Comparison of ENCODE assay signal across 24 cellular contexts in genomic region chr16:78284957-78285434, GRCh38.
A peak's percentile ranks its signal among the peaks of the same experiment; 100 is the strongest.
DNase-seq lines count a peak whose midpoint lies in the region; ATAC-seq, FAIRE-seq and TF ChIP-seq lines count a peak whose summit lies in the region.
"Had no signal": no experiment of that assay in that cellular context is flagged by ENCODE, and none has a peak within 500 bp of the region (broad histone marks: within the 10 kb centered on the region; RNA-seq: fewer than 3 reads in every experiment).

No MANE protein-coding gene starts in this region.

- FAIRE-seq in HepG2 (lab: Jason Lieb, UNC) (peak; percentile 60), GM12891 (lab: Jason Lieb, UNC) (no peak)
- FAIRE-seq: G401.6, GM19239, RCC 7860 had no signal

- H3K36me3 Mint-ChIP-seq in progenitor cell of endocrine pancreas (ENCODE audit: insufficient read depth), result peaks cover 3% of the 10 kb centered on the region

- peak; percentile 32 for DNase-seq in HuH-7.5 (ENCODE audit: low spot score)
- DNase-seq in HepG2 (ENCODE audit: low spot score), result peak; percentile 85
- DNase-seq in progenitor cell of endocrine pancreas (ENCODE audit: low spot score, unreplicated experiment), result no peak
- DNase-seq in GM12891 (ENCODE audit: insufficient read length, low spot score), result no peak
- no peak for DNase-seq in GM10248 (ENCODE audit: extremely low spot score)
- DNase-seq: CD4-positive, alpha-beta memory T cell; IMR-90; NCI-H1092 treated with DMSO at 0.1 percent for 48 hours; NCI-H2029 treated with DMSO at 0.1 percent for 48 hours; NCI-H2171; NCI-H345; NCI-H526; OCI-M1 had no signal

- peaks cover 17% of the 10 kb centered on the region for H3K4me1 Mint-ChIP-seq in progenitor cell of endocrine pancreas (ENCODE audit: low read depth)

- ATAC-seq in HepG2, result peak; percentile 92
- no peak for ATAC-seq in GM19035 (IDR thresholded peaks at IDR 0.05; ENCODE audit: unreplicated experiment)
- no peak for ATAC-seq in HG03095 (IDR thresholded peaks at IDR 0.05; ENCODE audit: unreplicated experiment)

- no peaks in the 10 kb centered on the region for H3K79me2 ChIP-seq in ACC112 (ENCODE audit: control insufficient read depth, insufficient read depth, low read length, unreplicated experiment)
- no peaks in the 10 kb centered on the region for H3K79me2 ChIP-seq in HepG2 (ENCODE audit: insufficient read depth, low read length)

- H3K27me3 ChIP-seq in ACC112 (ENCODE audit: insufficient read depth, low read length) (no peaks in the 10 kb centered on the region), HepG2 (ENCODE audit: control insufficient read depth in 1 of 2, insufficient read depth in 2 of 2, low read length in 2 of 2) (no peaks in the 10 kb centered on the region)
- H3K27me3 ChIP-seq: BLaER1 treated with 17β-estradiol and CSF1 and Interleukin-3, amounts not matched to agents 10 nM and 100 nM; SJCRH30 had no signal

- BruUV-seq in HepG2 (replicated peaks; lab: Mats Ljungman, UMichigan), result no TSS peak

- no peak overlapping the region for H2AFZ ChIP-seq in ACC112 (ENCODE audit: low read length, unreplicated experiment)
- no peak overlapping the region for H2AFZ ChIP-seq in HepG2 (ENCODE audit: low read length)

- H3K27ac ChIP-seq in ACC112 (ENCODE audit: low read depth, low read length) (no peak overlapping the region), HepG2 (ENCODE audit: extremely low read length, insufficient read depth, low read length) (peak overlapping the region; percentile 49)
- H3K27ac ChIP-seq: 22Rv1; BLaER1 treated with 17β-estradiol and CSF1 and Interleukin-3, amounts not matched to agents 10 nM and 100 nM; HL-60; KMS-11; SJCRH30 had no signal

- H3K9me3 Mint-ChIP-seq in progenitor cell of endocrine pancreas (ENCODE audit: low read depth), result no peaks in the 10 kb centered on the region

- H3K36me3 ChIP-seq in ACC112 (ENCODE audit: insufficient read depth, low read length) (no peaks in the 10 kb centered on the region), HepG2 (replicated peaks in 1 of 2; ENCODE audit: control insufficient read depth in 1 of 2, insufficient read depth in 2 of 2, low read length in 2 of 2) (no peaks in the 10 kb centered on the region)
- H3K36me3 ChIP-seq: SJCRH30 had no signal

- TF ChIP-seq EP300 in HepG2 (IDR thresholded peaks at IDR 0.05; ENCODE audit: low read depth in 2 of 2, low read length in 2 of 2), result peak in 1 of 2 experiments; percentile 84; a peak in 2 of 4 replicates
- TF ChIP-seq EP300 in HepG2 (CRISPR knock-in tag; IDR thresholded peaks at IDR 0.05; ENCODE audit: borderline replicate concordance), result no peak; the same call in 1 of the 2 replicates

- peak overlapping the region; percentile 13; the same call in 1 of the 2 replicates for H3K4me2 ChIP-seq in HepG2 (ENCODE audit: low read depth, low read length)
- H3K4me2 ChIP-seq: BLaER1 treated with 17β-estradiol and CSF1 and Interleukin-3, amounts not matched to agents 10 nM and 100 nM; KMS-11 had no signal

- H3K4me1 ChIP-seq in ACC112 (ENCODE audit: control insufficient read depth, insufficient read depth, low read length, unreplicated experiment) (no peaks in the 10 kb centered on the region), HepG2 (ENCODE audit: insufficient read depth, low read length) (peaks cover 33% of the 10 kb centered on the region)
- H3K4me1 ChIP-seq: BLaER1 treated with 17β-estradiol and CSF1 and Interleukin-3, amounts not matched to agents 10 nM and 100 nM; SJCRH30 had no signal

- WGBS in HepG2 (ENCODE audit: low lambda C conversion rate), result 42% methylated on average over 3 of the region's 3 CpGs

- TF ChIP-seq POLR2A in HepG2 (IDR thresholded peaks at IDR 0.05; ENCODE audit: insufficient read depth in 1 of 2, low read depth in 2 of 2, low read length in 2 of 2) (no peak), GM12891 (IDR thresholded peaks at IDR 0.05; ENCODE audit: low read depth, low read length) (no peak)

- in situ Hi-C loops in HepG2 (cut with HindIII; ENCODE audit: extremely low pct_ligation_motif_present, low pct_unique_long_range_greater_than_20kb), result no loop called here

- H4K20me1 ChIP-seq in HepG2 (ENCODE audit: insufficient read depth, low read length), result no peaks in the 10 kb centered on the region
- H4K20me1 ChIP-seq: BLaER1 treated with 17β-estradiol and CSF1 and Interleukin-3, amounts not matched to agents 10 nM and 100 nM had no signal

- intact Hi-C loops in HepG2 (cut with micrococcal nuclease; ENCODE audit: unreplicated experiment), result loop anchor here (1.0 to 5.0 kb wide), 2 partner anchors 12 to 197 kb away; no protein-coding TSS in a partner anchor

- H3K9me3 ChIP-seq in HepG2 (ENCODE audit: low read length), result no peaks in the 10 kb centered on the region
- H3K9me3 ChIP-seq: BLaER1 treated with 17β-estradiol and CSF1 and Interleukin-3, amounts not matched to agents 10 nM and 100 nM; SJCRH30 had no signal

- H3K4me3 ChIP-seq in ACC112 (ENCODE audit: low read depth, low read length), result peak overlapping the region; percentile 56
- H3K4me3 ChIP-seq in HepG2 (replicated peaks in 1 of 3; ENCODE audit: insufficient read depth in 1 of 3, low read depth in 2 of 3, low read length in 3 of 3), result no peak overlapping the region
- H3K4me3 ChIP-seq: BLaER1 treated with 17β-estradiol and CSF1 and Interleukin-3, amounts not matched to agents 10 nM and 100 nM; SJCRH30 had no signal

- TF ChIP-seq CTCF in HepG2 (CRISPR knock-in tag; IDR thresholded peaks at IDR 0.05) (no peak), progenitor cell of endocrine pancreas (IDR thresholded peaks at IDR 0.05; ENCODE audit: unreplicated experiment) (no peak), GM10248 (IDR thresholded peaks at IDR 0.05; ENCODE audit: control extremely low read depth, extremely low read depth, low read depth, missing control alignments) (no peak)

- no peak overlapping the region for H3K4me3 Mint-ChIP-seq in progenitor cell of endocrine pancreas (ENCODE audit: low read depth)
- H3K4me3 Mint-ChIP-seq: CD4-positive, alpha-beta memory T cell had no signal

- no peaks in the 10 kb centered on the region for H3K27me3 Mint-ChIP-seq in progenitor cell of endocrine pancreas
- H3K27me3 Mint-ChIP-seq: CD4-positive, alpha-beta memory T cell had no signal

- H3K27ac Mint-ChIP-seq in progenitor cell of endocrine pancreas, result peak overlapping the region; percentile 35
- H3K27ac Mint-ChIP-seq: CD4-positive, alpha-beta memory T cell had no signal

- TF ChIP-seq RAD21 in HepG2 (CRISPR knock-in tag; IDR thresholded peaks at IDR 0.05), result no peak

- POLR2A ChIA-PET in HepG2 (lab: Yijun Ruan, JAX), result interaction anchor here (1.1 to 1.4 kb wide), 4 partner anchors 8 to 221 kb away, joined by 4 to 12 read pairs (median 6); no protein-coding TSS in a partner anchor
- POLR2A ChIA-PET in GM10248 (lab: Yijun Ruan, JAX), result interaction anchor here (0.6 kb wide), 1 partner anchor 19 kb away, joined by 3 read pairs; no protein-coding TSS in a partner anchor

- CTCF ChIA-PET in HepG2 (lab: Yijun Ruan, JAX; ENCODE audit: low intra/inter-chr PET ratio, low total read pairs), result no interaction called here
- CTCF ChIA-PET in GM10248 (lab: Yijun Ruan, JAX), result no interaction called here

- H3K9ac ChIP-seq in HepG2 (ENCODE audit: insufficient read depth, low read depth, low read length), result no peak overlapping the region
- H3K9ac ChIP-seq: BLaER1 treated with 17β-estradiol and CSF1 and Interleukin-3, amounts not matched to agents 10 nM and 100 nM; KMS-11 had no signal

TF ChIP-seq in HepG2, 621 proteins besides CTCF, POLR2A, EP300 and RAD21 (continues in another document):
- TF ChIP-seq NFE2 (CRISPR knock-in tag; IDR thresholded peaks at IDR 0.05) (no peak), ATF3 (CRISPR knock-in tag; IDR thresholded peaks at IDR 0.05) (peak; percentile 86), JUN (CRISPR knock-in tag; IDR thresholded peaks at IDR 0.05) (peak; percentile 89; the same call in 1 of the 2 replicates), ZBTB26 (CRISPR knock-in tag; IDR thresholded peaks at IDR 0.05; ENCODE audit: borderline replicate concordance) (0 out of 2 replicates have a peak, but pooled peaks have one; percentile 50), TSC22D2 (CRISPR knock-in tag; IDR thresholded peaks at IDR 0.05; ENCODE audit: borderline replicate concordance) (0 out of 2 replicates have a peak, but pooled peaks have one; percentile 62), ZNF724P (CRISPR knock-in tag; IDR thresholded peaks at IDR 0.05; ENCODE audit: borderline replicate concordance) (no peak)

TF ChIP-seq in GM12891, 5 proteins besides CTCF, POLR2A, EP300 and RAD21:
- TF ChIP-seq SPI1 (IDR thresholded peaks at IDR 0.05; ENCODE audit: low read depth, low read length), result no peak
- TF ChIP-seq POLR2AphosphoS5 (IDR thresholded peaks at IDR 0.05; ENCODE audit: low read depth, low read length), result no peak
- TF ChIP-seq POU2F2 (IDR thresholded peaks at IDR 0.05; ENCODE audit: low read depth, low read length), result no peak
- no peak for TF ChIP-seq PAX5 (IDR thresholded peaks at IDR 0.05; ENCODE audit: insufficient read depth, low read length, severe bottlenecking)
TF ChIP-seq in GM12891: peak in this region for 0.

Comparison
In these comparisons a context has a peak if more than half of its experiments do, and no peak if none do; other contexts are left out.
1. DNase-seq: peak in HuH-7.5 (single experiment) and HepG2 (single experiment); none in progenitor cell of endocrine pancreas (single experiment), GM12891 (single experiment) and GM10248 (single experiment).